ENCODE assay signal across 10 cellular contexts in genomic region chr2:10709290-10709939, GRCh38. TPM values are rescaled to one million over a fixed set of nuclear protein-coding genes. Genes with fewer than 3 reads are reported as not detected.
A peak's percentile ranks its signal among the peaks of the same experiment; 100 is the strongest.
DNase-seq lines count a peak whose midpoint lies in the region; ATAC-seq, FAIRE-seq and TF ChIP-seq lines count a peak whose summit lies in the region.
"Had no signal": no experiment of that assay in that cellular context is flagged by ENCODE, and none has a peak within 500 bp of the region (broad histone marks: within the 10 kb centered on the region; RNA-seq: fewer than 3 reads in every experiment).

No MANE protein-coding gene starts in this region.

- no peak overlapping the region for H3K14ac ChIP-seq in H1 (ENCODE audit: insufficient read length)

- POLR2A ChIA-PET in H1 (lab: Charles Lee; ENCODE audit: partially characterized antibody): no interaction called here

- H3K27ac ChIP-seq in cardiac muscle cell (no peak overlapping the region), right cardiac atrium (ENCODE audit: low read length) (no peak overlapping the region), H1 (ENCODE audit: low read depth, low read length) (no peak overlapping the region), transverse colon (no peak overlapping the region)

- no peaks in the 10 kb centered on the region for H3K36me3 ChIP-seq in cardiac muscle cell
- no peaks in the 10 kb centered on the region for H3K36me3 ChIP-seq in H1 (ENCODE audit: control insufficient read depth in 2 of 4, insufficient read depth in 4 of 4, low read length in 3 of 4)
- no peaks in the 10 kb centered on the region for H3K36me3 ChIP-seq in transverse colon

- H3K27me3 ChIP-seq in cardiac muscle cell (peaks cover 27% of the 10 kb centered on the region), right cardiac atrium (ENCODE audit: control insufficient read depth, insufficient read depth) (no peaks in the 10 kb centered on the region), H1 (replicated peaks in 1 of 4; ENCODE audit: control insufficient read depth in 3 of 4, extremely low read depth in 1 of 4, insufficient read depth in 3 of 4, low read length in 3 of 4) (no peaks in the 10 kb centered on the region), transverse colon (peaks cover 35% of the 10 kb centered on the region)

- H3K4me1 ChIP-seq in cardiac muscle cell (ENCODE audit: low read depth) (no peaks in the 10 kb centered on the region), right cardiac atrium (ENCODE audit: control insufficient read depth, insufficient read depth, low read length) (no peaks in the 10 kb centered on the region), H1 (replicated peaks in 1 of 4; ENCODE audit: control insufficient read depth in 3 of 4, insufficient read depth in 4 of 4, low read length in 3 of 4) (peaks cover 0 to 7% (median 0%) of the 10 kb centered on the region in 4 experiments; a peak in 2 of 7 replicates), transverse colon (no peaks in the 10 kb centered on the region)

- FAIRE-seq in H1 (lab: Jason Lieb, UNC): peak; percentile 84
- FAIRE-seq: G401.6 had no signal

- no peaks in the 10 kb centered on the region for H3K23me2 ChIP-seq in H1 (ENCODE audit: low read depth, low read length)

- H4K8ac ChIP-seq in H1 (ENCODE audit: extremely low read depth, insufficient read depth, low read length): no peak overlapping the region

- no peak overlapping the region for H4K5ac ChIP-seq in H1 (ENCODE audit: insufficient read length, low read depth, low read length)

- H2AK5ac ChIP-seq in H1 (ENCODE audit: low read depth, low read length): no peak overlapping the region

- H2AFZ ChIP-seq in H1 (ENCODE audit: low read length): peak overlapping the region; percentile 97

- intact Hi-C loops in right cardiac atrium (cut with DNase I): no loop called here
- intact Hi-C loops in transverse colon (cut with DNase I; ENCODE audit: low total_unique reads): no loop called here

- H3K4ac ChIP-seq in H1 (replicated peaks; ENCODE audit: insufficient read length, low read depth, low read length): no peak overlapping the region

- no peak overlapping the region for H2BK5ac ChIP-seq in H1 (ENCODE audit: low read depth, low read length)

- CTCF ChIA-PET in H1 (lab: Charles Lee; ENCODE audit: partially characterized antibody): interaction anchor here (0.6 to 2.0 kb wide), 17 partner anchors 10 to 89 kb away, joined by 3 to 8 read pairs (median 4); no protein-coding TSS in a partner anchor

- TF ChIP-seq EP300 in H1 (IDR thresholded peaks at IDR 0.05; ENCODE audit: borderline replicate concordance in 1 of 2, low read depth in 2 of 2, low read length in 2 of 2): no peak
- TF ChIP-seq EP300 in transverse colon (IDR thresholded peaks at IDR 0.05; ENCODE audit: low read depth): no peak

- in situ Hi-C loops in transverse colon (cut with MboI; ENCODE audit: low pct_ligation_motif_present in 1 of 4, low pct_unique_long_range_greater_than_20kb in 1 of 4, low sequenced_read_pairs in 3 of 4): no loop called here

- H3K4me2 ChIP-seq in H1 (ENCODE audit: insufficient read depth in 1 of 2, low read depth in 2 of 2, low read length in 2 of 2): peak overlapping the region in 1 of 2 experiments; percentile 27; a peak in 2 of 4 replicates

- H2BK20ac ChIP-seq in H1 (ENCODE audit: low read length): no peak overlapping the region

- H4K91ac ChIP-seq in H1 (replicated peaks; ENCODE audit: insufficient read length, low read length): no peak overlapping the region

- no peaks in the 10 kb centered on the region for H4K20me1 ChIP-seq in H1 (replicated peaks in 1 of 2; ENCODE audit: control insufficient read depth in 1 of 2, insufficient read depth in 2 of 2, low read length in 2 of 2)

- no peak overlapping the region for H3K4me3 ChIP-seq in cardiac muscle cell
- H3K4me3 ChIP-seq in right cardiac atrium (ENCODE audit: low read length): no peak overlapping the region
- no peak overlapping the region for H3K4me3 ChIP-seq in H1 (ENCODE audit: extremely low read depth in 1 of 4, insufficient read depth in 2 of 4, low read depth in 3 of 4, low read length in 4 of 4)
- no peak overlapping the region for H3K4me3 ChIP-seq in transverse colon

- peak; percentile 44 for TF ChIP-seq CTCF in cardiac muscle cell (IDR thresholded peaks at IDR 0.05; ENCODE audit: low read depth, low read length)
- TF ChIP-seq CTCF in H1 (IDR thresholded peaks at IDR 0.05; ENCODE audit: control extremely low read depth in 1 of 3, insufficient read depth in 1 of 3, low read depth in 1 of 3, low read length in 3 of 3): peak; percentile 63 to 85 (median 80)
- peak; percentile 17 to 45 (median 34) for TF ChIP-seq CTCF in transverse colon (IDR thresholded peaks at IDR 0.05)

- no peak overlapping the region for H3K56ac ChIP-seq in H1 (replicated peaks; ENCODE audit: insufficient read length, low read depth, low read length)

- ATAC-seq in right cardiac atrium: no peak
- ATAC-seq in GM18907 (IDR thresholded peaks at IDR 0.05; ENCODE audit: unreplicated experiment): no peak

- 17% methylated on average over 7 of the region's 7 CpGs for WGBS in right cardiac atrium
- 47% methylated on average over 7 of the region's 7 CpGs; no CpG with 5 or more reads in 1 of the 2 experiments for whole genome bisulfite sequencing in H1 (ENCODE audit: extremely low coverage in 1 of 2, insufficient coverage in 1 of 2, insufficient read length in 1 of 2, insufficient replicate concordance in 2 of 2, low coverage in 1 of 2, low lambda C conversion rate in 2 of 2, missing lambda C conversion rate in 1 of 2), 2 experiments
- 26% methylated on average over 7 of the region's 7 CpGs; no CpG with 5 or more reads in 1 of the 2 donors for WGBS in transverse colon (ENCODE audit: low coverage in 1 of 2), 2 donors

- no peak overlapping the region for H3K9ac ChIP-seq in H1 (replicated peaks in 1 of 4; ENCODE audit: extremely low read depth in 1 of 4, low read depth in 3 of 4, low read length in 3 of 4)

- no peak overlapping the region for H3K23ac ChIP-seq in H1 (ENCODE audit: insufficient read length)

- TF ChIP-seq POLR2A in H1 (IDR thresholded peaks at IDR 0.05; ENCODE audit: control extremely low read depth in 1 of 2, low read depth in 2 of 2, low read length in 2 of 2) (no peak), transverse colon (IDR thresholded peaks at IDR 0.05) (no peak)

- no peak overlapping the region for H2BK120ac ChIP-seq in H1 (replicated peaks; ENCODE audit: low read depth, low read length)

- H2BK15ac ChIP-seq in H1 (ENCODE audit: low read length): no peak overlapping the region

- no peaks in the 10 kb centered on the region for H3K9me3 ChIP-seq in cardiac muscle cell (ENCODE audit: low read depth)
- H3K9me3 ChIP-seq in right cardiac atrium (ENCODE audit: control insufficient read depth, low read length): no peaks in the 10 kb centered on the region
- H3K9me3 ChIP-seq in H1 (ENCODE audit: insufficient read depth in 2 of 2, low read depth in 1 of 2, low read length in 1 of 2): no peaks in the 10 kb centered on the region
- no peaks in the 10 kb centered on the region for H3K9me3 ChIP-seq in transverse colon

- no peaks in the 10 kb centered on the region for H3K79me1 ChIP-seq in H1 (ENCODE audit: low read depth, low read length)

- DNase-seq in cardiac muscle cell (ENCODE audit: low read depth in 1 of 2, low spot score in 1 of 2) (peak; percentile 37 to 40), right cardiac atrium (no peak), NCI-H345 treated with DMSO at 0.1 percent for 48 hours (lab: John Stamatoyannopoulos, UW; ENCODE audit: unreplicated experiment) (peak; percentile 52), H1 (ENCODE audit: low read depth in 1 of 2, low spot score in 2 of 2) (peak; percentile 41 to 72), transverse colon (peak; percentile 26), middle frontal gyrus (ENCODE audit: extremely low spot score, low spot score) (no peak), AML-193 (lab: John Stamatoyannopoulos, UW) (no peak)
- DNase-seq: Kasumi-1 had no signal

- H3K79me2 ChIP-seq in H1 (ENCODE audit: control insufficient read depth in 1 of 2, insufficient read depth in 2 of 2, low read length in 2 of 2): no peaks in the 10 kb centered on the region

- peak overlapping the region; percentile 89; the same call in 1 of the 2 replicates for H3K18ac ChIP-seq in H1 (ENCODE audit: extremely low read depth, low read length)

- H2BK12ac ChIP-seq in H1 (ENCODE audit: low read depth, low read length): no peak overlapping the region; the same call in 1 of the 2 replicates

- peak; percentile 79 to 82 for TF ChIP-seq RAD21 in H1 (IDR thresholded peaks at IDR 0.05 in 1 of 2, conservative IDR thresholded peaks at IDR 0.05 in 1 of 2; ENCODE audit: low read depth in 2 of 2, low read length in 2 of 2)

TF ChIP-seq in H1, 55 proteins besides CTCF, POLR2A, EP300 and RAD21 (continues in another document):
- no peak for TF ChIP-seq CREB1 (IDR thresholded peaks at IDR 0.05)

RNA-seq across cellular contexts. Expression of gene ATP6V1C2, which starts 12.0 kb away (rescaled TPM):
- total RNA-seq in cardiac muscle cell: 0.06 TPM in 1 of 2 replicates, not detected in the other
- 1.1 and 1.3 TPM in 2 replicates for polyA plus RNA-seq in cardiac muscle cell
- total RNA-seq in right cardiac atrium: under 1 TPM in 2 of 4 donors, not detected in 2; 0.09 to 0.36 TPM
- 0.52 TPM for polyA plus RNA-seq in right cardiac atrium
- 0.63 and 0.74 TPM in 2 replicates for total RNA-seq in H1 (2021; fragmentation: NEBNext Ultra II Directional; extraction: Animal tissue kit (Norgen Biotek cat#: 25700))
- 0.29 and 0.36 TPM in 2 replicates for polyA plus RNA-seq in H1 (2011; rRNA removed)
- polyA plus RNA-seq in H1 (2011; cell fraction: cytosol; rRNA removed): 0.41 TPM
- polyA plus RNA-seq in H1 (2011; cell fraction: nucleus; rRNA removed): 1.5 TPM
- polyA plus RNA-seq in H1 (2012, experiment 1 of 2): 1.7 to 2.8 TPM (median 1.8 TPM) in 4 replicates
- 0.39 TPM for polyA plus RNA-seq in H1 (2012, experiment 2 of 2)
- 0.47 TPM for polyA plus RNA-seq in H1 (2013, experiment 1 of 2)
- 0.74 TPM for polyA plus RNA-seq in H1 (2013, experiment 2 of 2)
- polyA minus RNA-seq in H1 (2011; rRNA and poly(A)+ RNA removed): 0.22 and 0.28 TPM in 2 replicates
- not detected for polyA minus RNA-seq in H1 (2011; cell fraction: cytosol; rRNA and poly(A)+ RNA removed)
- 0.90 TPM for polyA minus RNA-seq in H1 (2011; cell fraction: nucleus; rRNA and poly(A)+ RNA removed)
- 10 to 100 TPM in 1 of 4 donors, 1 to 10 TPM in 1, under 1 TPM in 2; 0.48 to 43.0 (median 1.2) TPM for total RNA-seq in transverse colon

RNA-seq across cellular contexts. Expression of gene NOL10, which starts 19.6 kb away (rescaled TPM):
- total RNA-seq in cardiac muscle cell (15.4 and 18.7 TPM in 2 replicates), right cardiac atrium (10 to 100 TPM; 17.1 to 17.9 (median 17.7) TPM), transverse colon (10 to 100 TPM; 10.8 to 25.9 (median 18.8) TPM)
- polyA plus RNA-seq in cardiac muscle cell (21.0 and 22.2 TPM in 2 replicates), right cardiac atrium (9.6 TPM), H1 (2011; rRNA removed) (11.1 and 14.4 TPM in 2 replicates)
- 36.9 and 39.5 TPM in 2 replicates for total RNA-seq in H1 (2021; fragmentation: NEBNext Ultra II Directional; extraction: Animal tissue kit (Norgen Biotek cat#: 25700))
- polyA plus RNA-seq in H1 (2011; cell fraction: cytosol; rRNA removed): 15.8 TPM
- polyA plus RNA-seq in H1 (2011; cell fraction: nucleus; rRNA removed): 9.2 TPM
- polyA plus RNA-seq in H1 (2012, experiment 1 of 2): 19.0 to 28.9 TPM (median 21.3 TPM) in 4 replicates
- polyA plus RNA-seq in H1 (2012, experiment 2 of 2): 2.6 TPM
- 24.1 TPM for polyA plus RNA-seq in H1 (2013, experiment 1 of 2)
- 24.6 TPM for polyA plus RNA-seq in H1 (2013, experiment 2 of 2)
- 35.8 and 51.4 TPM in 2 replicates for polyA minus RNA-seq in H1 (2011; rRNA and poly(A)+ RNA removed)
- polyA minus RNA-seq in H1 (2011; cell fraction: cytosol; rRNA and poly(A)+ RNA removed): 22.0 TPM
- polyA minus RNA-seq in H1 (2011; cell fraction: nucleus; rRNA and poly(A)+ RNA removed): 28.0 TPM

Comparison
In these comparisons a context has a peak if more than half of its experiments do, and no peak if none do; other contexts are left out.
1. DNase-seq: peak in cardiac muscle cell (2 of 2), NCI-H345 treated with DMSO at 0.1 percent for 48 hours (single experiment), H1 (2 of 2) and transverse colon (single experiment); none in right cardiac atrium (0 of 3), middle frontal gyrus (single experiment) and AML-193 (0 of 2).
2. Peak in every context shown above with its lines, with median percentiles within 50 percentile points of each other: CTCF ChIP-seq.